ENCODE assay signal across 12 cellular contexts in genomic region chr20:44382641-44383040, GRCh38. TPM values are rescaled to one million over a fixed set of nuclear protein-coding genes. Genes with fewer than 3 reads are reported as not detected.
"Had no signal": no experiment of that assay in that cellular context is flagged by ENCODE, and none has a peak within 500 bp of the region (broad histone marks: within the 10 kb centered on the region; RNA-seq: fewer than 3 reads in every experiment).

No MANE protein-coding gene starts in this region.

- H3K36me3 ChIP-seq: HAP-1 had no signal

- H3K9me3 ChIP-seq: HAP-1 had no signal

- ATAC-seq: HCT116 had no signal

- H3K4me2 ChIP-seq: KMS-11 had no signal

- H3K4me3 ChIP-seq: GM23248, HAP-1 had no signal

- H3K4me1 ChIP-seq: HAP-1 had no signal

- H3K9ac ChIP-seq: GM23248, KMS-11 had no signal

- DNase-seq: GM23248, GOT3, H7, HFFc6, Karpas-422, KBM-7 had no signal

- H2AFZ ChIP-seq: GM23248 had no signal

- H3K27ac ChIP-seq: GM23248, KMS-11 had no signal

RNA-seq across cellular contexts. Expression of gene HNF4A, which starts 27.1 kb away (rescaled TPM):
- total RNA-seq: GM23248, H4, HFFc6 had no signal
- polyA plus RNA-seq: GM23248, IgD-negative memory B cell had no signal

RNA-seq across cellular contexts. Expression of gene R3HDML, which starts 45.8 kb away (rescaled TPM):
- total RNA-seq: GM23248, H4, H7, HFFc6, HT-29 had no signal
- polyA plus RNA-seq: GM23248, IgD-negative memory B cell had no signal
